ENCODE assay signal across 17 cellular contexts in genomic region chr14:100680439-100681051, GRCh38. TPM values are rescaled to one million over a fixed set of nuclear protein-coding genes. Genes with fewer than 3 reads are reported as not detected.
DNase-seq lines count a peak whose midpoint lies in the region; ATAC-seq and TF ChIP-seq lines count a peak whose summit lies in the region.
"Had no signal": no experiment of that assay in that cellular context is flagged by ENCODE, and none has a peak within 500 bp of the region (broad histone marks: within the 10 kb centered on the region; RNA-seq: fewer than 3 reads in every experiment).

No MANE protein-coding gene starts in this region.

- H3F3A ChIP-seq in neural cell (ENCODE audit: insufficient read depth, low read length, poor library complexity, severe bottlenecking): no peaks in the 10 kb centered on the region

- intact Hi-C loops in Right ventricle myocardium superior (cut with DNase I): no loop called here
- intact Hi-C loops in dendritic cell treated with granulocyte-macrophage colony-stimulating factor and Interleukin-4, amounts not matched to agents 40 ng/mL and 50 ng/mL, for 4 days (cut with micrococcal nuclease): no loop called here

- TF ChIP-seq RAD21 in neural cell (conservative IDR thresholded peaks at IDR 0.05): no peak

- H3K9me3 Mint-ChIP-seq in dendritic cell treated with granulocyte-macrophage colony-stimulating factor and Interleukin-4, amounts not matched to agents 40 ng/mL and 50 ng/mL, for 4 days: no peaks in the 10 kb centered on the region
- H3K9me3 Mint-ChIP-seq in stimulated activated naive B cell treated with anti-CD40 and anti-IgM and Interleukin-4, amounts not matched to agents 10 μg/mL and 1 μg/mL and 100 μg/mL, for 72 hours: no peaks in the 10 kb centered on the region

- H3K27me3 ChIP-seq in right atrium auricular region (no peaks in the 10 kb centered on the region), neural cell (ENCODE audit: insufficient read depth, low read depth, low read length) (no peaks in the 10 kb centered on the region)

- TF ChIP-seq CTCF in right atrium auricular region (IDR thresholded peaks at IDR 0.05) (no peak), neural cell (IDR thresholded peaks at IDR 0.05; ENCODE audit: poor library complexity, severe bottlenecking) (no peak)

- H3K9me3 ChIP-seq in right atrium auricular region (no peaks in the 10 kb centered on the region), neural cell (ENCODE audit: low read length) (no peaks in the 10 kb centered on the region)
- H3K9me3 ChIP-seq: esophagus muscularis mucosa had no signal

- H3K4me3 Mint-ChIP-seq in dendritic cell treated with granulocyte-macrophage colony-stimulating factor and Interleukin-4, amounts not matched to agents 40 ng/mL and 50 ng/mL, for 4 days: no peak overlapping the region
- no peak overlapping the region for H3K4me3 Mint-ChIP-seq in stimulated activated naive B cell treated with anti-CD40 and anti-IgM and Interleukin-4, amounts not matched to agents 10 μg/mL and 1 μg/mL and 100 μg/mL, for 72 hours

- no peaks in the 10 kb centered on the region for H4K20me1 ChIP-seq in neural cell (ENCODE audit: insufficient read depth)

- H3K4me3 ChIP-seq in right atrium auricular region (no peak overlapping the region), neural cell (ENCODE audit: low read length) (no peak overlapping the region)
- H3K4me3 ChIP-seq: esophagus muscularis mucosa had no signal

- H3K79me2 ChIP-seq in neural cell (replicated peaks; ENCODE audit: insufficient read depth, low read length): no peaks in the 10 kb centered on the region

- H3K36me3 ChIP-seq in right atrium auricular region (no peaks in the 10 kb centered on the region), neural cell (ENCODE audit: insufficient read depth, low read length) (no peaks in the 10 kb centered on the region)
- H3K36me3 ChIP-seq: esophagus muscularis mucosa had no signal

- peaks cover 1% of the 10 kb centered on the region for H3K27me3 Mint-ChIP-seq in dendritic cell treated with granulocyte-macrophage colony-stimulating factor and Interleukin-4, amounts not matched to agents 40 ng/mL and 50 ng/mL, for 4 days
- H3K27me3 Mint-ChIP-seq in stimulated activated naive B cell treated with anti-CD40 and anti-IgM and Interleukin-4, amounts not matched to agents 10 μg/mL and 1 μg/mL and 100 μg/mL, for 72 hours: peaks cover 8 to 24% of the 10 kb centered on the region in 2 donors

- H3K9me2 ChIP-seq in neural cell (ENCODE audit: insufficient read depth, low read length): no peaks in the 10 kb centered on the region

- no peak overlapping the region for H2AFZ ChIP-seq in neural cell (ENCODE audit: low read depth, low read length)

- TF ChIP-seq EP300 in neural cell (conservative IDR thresholded peaks at IDR 0.05; ENCODE audit: poor library complexity, severe bottlenecking): no peak

- H3K4me2 ChIP-seq in neural cell (ENCODE audit: low read length): no peak overlapping the region

- H3K9ac ChIP-seq in neural cell (ENCODE audit: low read length): peak overlapping the region; percentile 1

- peaks cover 0 to 40% of the 10 kb centered on the region in 2 donors for H3K4me1 ChIP-seq in right atrium auricular region

- DNase-seq in Right ventricle myocardium superior (peak; percentile 56), right atrium auricular region (ENCODE audit: low spot score) (no peak), medulla oblongata (ENCODE audit: extremely low spot score) (no peak), NCI-H1694 treated with DMSO at 0.1 percent for 48 hours (lab: John Stamatoyannopoulos, UW) (no peak)
- DNase-seq in stimulated activated naive B cell treated with anti-CD40 and anti-IgM and Interleukin-4, amounts not matched to agents 10 μg/mL and 1 μg/mL and 100 μg/mL, for 72 hours: no peak
- DNase-seq: activated CD8-positive, alpha-beta memory T cell treated with anti-CD3 and anti-CD28 coated beads, Interleukin-2, amount 50 U/mL, for 48 hours; GDM1; GOT3; left colon; MM.1S; NCI-H526 treated with DMSO at 0.1 percent for 48 hours; stimulated activated CD8-positive, alpha-beta memory T cell treated with anti-CD3 and anti-CD28 coated beads, Interleukin-4, amount 100 ng/mL, for 48 hours; T-helper 1 cell had no signal

- H3K4me1 Mint-ChIP-seq in dendritic cell treated with granulocyte-macrophage colony-stimulating factor and Interleukin-4, amounts not matched to agents 40 ng/mL and 50 ng/mL, for 4 days (ENCODE audit: low read depth): peaks cover 76% of the 10 kb centered on the region
- no peaks in the 10 kb centered on the region for H3K4me1 Mint-ChIP-seq in stimulated activated naive B cell treated with anti-CD40 and anti-IgM and Interleukin-4, amounts not matched to agents 10 μg/mL and 1 μg/mL and 100 μg/mL, for 72 hours

- peak overlapping the region; percentile 65 for H3K27ac Mint-ChIP-seq in dendritic cell treated with granulocyte-macrophage colony-stimulating factor and Interleukin-4, amounts not matched to agents 40 ng/mL and 50 ng/mL, for 4 days
- no peak overlapping the region for H3K27ac Mint-ChIP-seq in stimulated activated naive B cell treated with anti-CD40 and anti-IgM and Interleukin-4, amounts not matched to agents 10 μg/mL and 1 μg/mL and 100 μg/mL, for 72 hours

- no peak for ATAC-seq in Right ventricle myocardium superior (ENCODE audit: poor library complexity)
- ATAC-seq in activated CD4-positive, CD25-positive, alpha-beta regulatory T cell treated with anti-CD3 and anti-CD28 coated beads, Interleukin-2, amount 50 U/mL, for 24 hours: no peak
- ATAC-seq in stimulated activated naive B cell treated with anti-CD40 and anti-IgM and Interleukin-4, amounts not matched to agents 10 μg/mL and 1 μg/mL and 100 μg/mL, for 72 hours (replicated peaks): no peak
- ATAC-seq: left colon had no signal

- H3K27ac ChIP-seq in right atrium auricular region (peak overlapping the region in 1 of 2 donors; percentile 31), neural cell (ENCODE audit: low read length) (no peak overlapping the region)

- no peaks in the 10 kb centered on the region for H3K36me3 Mint-ChIP-seq in dendritic cell treated with granulocyte-macrophage colony-stimulating factor and Interleukin-4, amounts not matched to agents 40 ng/mL and 50 ng/mL, for 4 days (ENCODE audit: low read depth)
- H3K36me3 Mint-ChIP-seq in stimulated activated naive B cell treated with anti-CD40 and anti-IgM and Interleukin-4, amounts not matched to agents 10 μg/mL and 1 μg/mL and 100 μg/mL, for 72 hours: no peaks in the 10 kb centered on the region

TF ChIP-seq in neural cell, 6 proteins besides CTCF, POLR2A, EP300 and RAD21:
- TF ChIP-seq SMC3 (conservative IDR thresholded peaks at IDR 0.05; ENCODE audit: poor library complexity) (no peak), MXI1 (conservative IDR thresholded peaks at IDR 0.05; ENCODE audit: poor library complexity, severe bottlenecking) (no peak)
TF ChIP-seq in neural cell: peak in this region for 0.

RNA-seq across cellular contexts. Expression of gene DLK1, which starts 46.1 kb away (rescaled TPM):
- total RNA-seq in Right ventricle myocardium superior (22.8 TPM), right atrium auricular region (not detected)
- 6.8 and 14.8 TPM in 2 replicates for polyA plus RNA-seq in neural cell
- 5.1 and 9.8 TPM in 2 replicates for polyA minus RNA-seq in neural cell
- total RNA-seq: left colon had no signal

Comparison
In these comparisons a context has a peak if more than half of its experiments do, and no peak if none do; other contexts are left out.
1. RNA of gene DLK1, which starts 46.1 kb away (total RNA-seq): 22.8 TPM in Right ventricle myocardium superior (single experiment); not detected in right atrium auricular region; every median in the first group is over 10 times any median in the second.